Comparison of ENCODE assay signal across 22 cellular contexts in the genomic region with DNA sequence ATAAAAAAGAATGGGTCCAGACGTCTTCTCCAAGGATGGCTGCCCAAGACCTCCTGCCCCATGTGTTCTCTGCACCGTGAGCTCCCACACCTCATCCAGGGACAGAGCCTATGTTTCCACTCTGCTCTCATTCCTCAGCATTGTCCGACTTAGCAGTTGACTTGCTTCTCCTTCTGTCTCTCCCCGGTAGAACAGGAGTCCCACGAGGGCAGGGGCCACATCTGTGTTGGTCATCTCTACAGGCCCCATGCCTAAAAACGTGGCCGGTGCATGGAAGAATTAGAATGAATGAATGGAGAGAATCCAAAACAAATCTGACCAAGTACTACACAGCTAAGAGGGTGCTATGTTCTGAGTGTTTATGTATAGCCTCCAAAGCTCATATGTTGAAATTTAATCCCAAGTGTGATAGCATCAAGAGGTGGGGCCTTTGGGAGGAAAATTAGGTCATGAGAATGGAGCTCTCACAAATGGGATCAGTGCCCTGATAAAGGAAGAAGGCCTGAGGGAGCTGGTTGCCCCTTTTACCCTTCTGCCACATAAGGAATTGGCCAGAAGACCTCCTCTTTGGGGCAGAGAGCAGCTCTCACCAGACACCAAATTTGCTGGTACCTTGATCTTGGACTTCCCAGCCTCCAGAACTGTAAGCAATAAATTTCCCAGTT. TPM values are rescaled to one million over a fixed set of nuclear protein-coding genes. Genes with fewer than 3 reads are reported as not detected.
"Had no signal": no experiment of that assay in that cellular context is flagged by ENCODE, and none has a peak within 500 bp of the region (broad histone marks: within the 10 kb centered on the region; RNA-seq: fewer than 3 reads in every experiment).

No MANE protein-coding gene starts in this region.

- H3K36me3 Mint-ChIP-seq: activated naive CD8-positive, alpha-beta T cell treated with anti-CD3 and anti-CD28 coated beads, Interleukin-2, amount 10 ng/mL, durations not matched to agents 7 days and 5 days; natural killer cell had no signal

- H3K9me3 Mint-ChIP-seq: activated CD4-positive, alpha-beta T cell treated with anti-CD3 and anti-CD28 coated beads, Interleukin-2, amount 10 ng/mL, durations not matched to agents 24 days and 14 days; activated naive CD8-positive, alpha-beta T cell treated with anti-CD3 and anti-CD28 coated beads, Interleukin-2, amount 10 ng/mL, durations not matched to agents 7 days and 5 days; activated T-cell treated with anti-CD3 and anti-CD28 coated beads, Interleukin-2, amount 50 U/mL, for 24 hours; activated T-helper 2 cell treated with anti-CD3 and anti-CD28 coated beads, Interferon-gamma antibody, Interleukin-2, Interleukin-4, amounts not matched to agents 10 μg/mL and 5 μg/mL and 100 μg/mL, durations not matched to agents 14 hours and 24 hours and 36 hours; central memory CD8-positive, alpha-beta T cell; natural killer cell had no signal

- H3K27me3 Mint-ChIP-seq: activated T-cell treated with anti-CD3 and anti-CD28 coated beads, Interleukin-2, amount 50 U/mL, for 24 hours; central memory CD8-positive, alpha-beta T cell had no signal

- H3K27ac Mint-ChIP-seq: activated CD4-positive, alpha-beta T cell treated with anti-CD3 and anti-CD28 coated beads, Interleukin-2, amount 10 ng/mL, durations not matched to agents 24 days and 14 days; activated T-cell treated with anti-CD3 and anti-CD28 coated beads, Interleukin-2, amount 50 U/mL, for 24 hours; activated T-helper 2 cell treated with anti-CD3 and anti-CD28 coated beads, Interferon-gamma antibody, Interleukin-2, Interleukin-4, amounts not matched to agents 10 μg/mL and 5 μg/mL and 100 μg/mL, durations not matched to agents 14 hours and 24 hours and 36 hours; natural killer cell had no signal

- H3K4me3 Mint-ChIP-seq: activated CD4-positive, alpha-beta T cell treated with anti-CD3 and anti-CD28 coated beads, Interleukin-2, amount 10 ng/mL, durations not matched to agents 24 days and 14 days; activated CD8-positive, alpha-beta T cell treated with anti-CD3 and anti-CD28 coated beads, Interleukin-2, amount 10 ng/mL, durations not matched to agents 7 days and 5 days; activated naive CD8-positive, alpha-beta T cell treated with anti-CD3 and anti-CD28 coated beads, Interleukin-2, amount 10 ng/mL, durations not matched to agents 7 days and 5 days; activated T-cell treated with anti-CD3 and anti-CD28 coated beads, Interleukin-2, amount 50 U/mL, for 24 hours; central memory CD8-positive, alpha-beta T cell; natural killer cell had no signal

- DNase-seq: activated CD4-positive, alpha-beta T cell treated with anti-CD3 and anti-CD28 coated beads, Interleukin-2, amount 10 ng/mL, durations not matched to agents 24 days and 14 days; activated CD8-positive, alpha-beta T cell treated with anti-CD3 and anti-CD28 coated beads, Interleukin-2, amount 10 ng/mL, durations not matched to agents 7 days and 5 days; activated naive CD4-positive, alpha-beta T cell treated with Interleukin-2 at 50 U/mL for 16 hours; activated naive CD8-positive, alpha-beta T cell treated with anti-CD3 and anti-CD28 coated beads, Interleukin-2, amount 10 ng/mL, durations not matched to agents 7 days and 5 days; activated T-cell treated with anti-CD3 and anti-CD28 coated beads, Interleukin-2, amount 50 U/mL, for 24 hours; anterior cingulate cortex; brain microvascular endothelial cell; erythroblast; foreskin melanocyte; hypothalamus; lower lobe of right lung; natural killer cell; nucleus accumbens; stimulated activated CD4-positive, alpha-beta T cell treated with anti-CD3 and anti-CD28 coated beads, Interleukin-12 subunit alpha, Interleukin-12 subunit beta, amount 100 ng/mL, for 4 hours; stimulated activated CD4-positive, alpha-beta T cell treated with anti-CD3 and anti-CD28 coated beads, Interleukin-1b, Interleukin-23, amount 100 ng/mL, for 48 hours; stimulated activated CD8-positive, alpha-beta memory T cell treated with anti-CD3 and anti-CD28 coated beads, Interleukin-4, amount 100 ng/mL, for 48 hours; stimulated activated naive CD4-positive, alpha-beta T cell treated with Interleukin-2 at 50 U/mL for 16 hours; transverse colon had no signal

RNA-seq across cellular contexts. Expression of a gene that starts 55.9 kb away (rescaled TPM):
- total RNA-seq: activated CD4-positive, alpha-beta T cell treated with anti-CD3 and anti-CD28 coated beads, Interleukin-2, amount 10 ng/mL, durations not matched to agents 24 days and 14 days; activated T-helper 2 cell treated with anti-CD3 and anti-CD28 coated beads, Interferon-gamma antibody, Interleukin-2, Interleukin-4, amounts not matched to agents 10 μg/mL and 5 μg/mL and 100 μg/mL, durations not matched to agents 14 hours and 24 hours and 36 hours; mesenteric fat pad; transverse colon; vagina had no signal
